In the genomic region with DNA sequence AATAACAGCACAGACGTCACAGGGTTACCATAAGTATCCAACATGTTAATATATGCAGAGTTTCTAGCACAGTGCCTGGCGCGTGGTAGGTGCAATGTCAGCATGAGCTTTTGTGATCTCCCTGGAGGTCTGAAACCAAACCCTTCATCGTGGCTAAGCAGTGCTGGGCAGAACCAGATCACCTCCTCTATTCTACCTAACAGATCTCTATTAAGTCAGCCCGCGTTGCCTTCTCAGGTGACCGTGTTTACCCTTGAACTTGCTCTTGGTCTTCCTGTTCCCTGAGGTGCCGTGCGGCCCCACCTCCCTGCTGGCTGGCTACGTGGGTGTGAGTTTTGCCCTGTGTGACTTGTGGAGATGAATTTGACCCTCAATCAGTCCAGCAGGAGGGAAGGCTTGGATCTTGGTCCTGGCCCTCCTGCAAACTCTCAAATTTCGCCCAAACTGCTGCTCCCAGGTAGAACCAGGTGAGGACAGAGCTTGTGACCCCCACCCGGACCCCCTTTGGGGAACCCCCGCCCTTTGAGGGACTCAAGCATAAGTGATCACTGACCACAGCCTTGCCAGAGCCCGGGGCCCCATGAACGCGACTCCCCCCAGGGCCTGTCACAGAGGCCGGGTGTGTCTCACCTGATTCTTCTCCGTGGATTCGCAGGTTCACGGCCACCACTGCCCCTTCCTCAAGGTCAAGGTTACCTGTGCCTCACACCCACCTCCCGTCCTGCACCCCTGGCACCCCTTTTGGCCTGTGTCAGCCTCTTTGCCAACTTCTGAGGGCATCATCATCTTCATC, we compare ENCODE assay signal across 1 cellular context.
TF ChIP-seq lines count a peak whose summit lies in the region.

No MANE protein-coding gene starts in this region.

TF ChIP-seq in WTC11, 78 proteins besides CTCF, POLR2A, EP300 and RAD21 (continued from another document):
- TF ChIP-seq, protein P1, sequence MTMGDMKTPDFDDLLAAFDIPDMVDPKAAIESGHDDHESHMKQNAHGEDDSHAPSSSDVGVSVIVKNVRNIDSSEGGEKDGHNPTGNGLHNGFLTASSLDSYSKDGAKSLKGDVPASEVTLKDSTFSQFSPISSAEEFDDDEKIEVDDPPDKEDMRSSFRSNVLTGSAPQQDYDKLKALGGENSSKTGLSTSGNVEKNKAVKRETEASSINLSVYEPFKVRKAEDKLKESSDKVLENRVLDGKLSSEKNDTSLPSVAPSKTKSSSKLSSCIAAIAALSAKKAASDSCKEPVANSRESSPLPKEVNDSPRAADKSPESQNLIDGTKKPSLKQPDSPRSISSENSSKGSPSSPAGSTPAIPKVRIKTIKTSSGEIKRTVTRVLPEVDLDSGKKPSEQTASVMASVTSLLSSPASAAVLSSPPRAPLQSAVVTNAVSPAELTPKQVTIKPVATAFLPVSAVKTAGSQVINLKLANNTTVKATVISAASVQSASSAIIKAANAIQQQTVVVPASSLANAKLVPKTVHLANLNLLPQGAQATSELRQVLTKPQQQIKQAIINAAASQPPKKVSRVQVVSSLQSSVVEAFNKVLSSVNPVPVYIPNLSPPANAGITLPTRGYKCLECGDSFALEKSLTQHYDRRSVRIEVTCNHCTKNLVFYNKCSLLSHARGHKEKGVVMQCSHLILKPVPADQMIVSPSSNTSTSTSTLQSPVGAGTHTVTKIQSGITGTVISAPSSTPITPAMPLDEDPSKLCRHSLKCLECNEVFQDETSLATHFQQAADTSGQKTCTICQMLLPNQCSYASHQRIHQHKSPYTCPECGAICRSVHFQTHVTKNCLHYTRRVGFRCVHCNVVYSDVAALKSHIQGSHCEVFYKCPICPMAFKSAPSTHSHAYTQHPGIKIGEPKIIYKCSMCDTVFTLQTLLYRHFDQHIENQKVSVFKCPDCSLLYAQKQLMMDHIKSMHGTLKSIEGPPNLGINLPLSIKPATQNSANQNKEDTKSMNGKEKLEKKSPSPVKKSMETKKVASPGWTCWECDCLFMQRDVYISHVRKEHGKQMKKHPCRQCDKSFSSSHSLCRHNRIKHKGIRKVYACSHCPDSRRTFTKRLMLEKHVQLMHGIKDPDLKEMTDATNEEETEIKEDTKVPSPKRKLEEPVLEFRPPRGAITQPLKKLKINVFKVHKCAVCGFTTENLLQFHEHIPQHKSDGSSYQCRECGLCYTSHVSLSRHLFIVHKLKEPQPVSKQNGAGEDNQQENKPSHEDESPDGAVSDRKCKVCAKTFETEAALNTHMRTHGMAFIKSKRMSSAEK (CRISPR knock-in tag; IDR thresholded peaks at IDR 0.05; ENCODE audit: borderline replicate concordance), result no peak
- no peak for TF ChIP-seq ZNF232 (CRISPR knock-in tag; IDR thresholded peaks at IDR 0.05)
- TF ChIP-seq GABPB1 (CRISPR knock-in tag; IDR thresholded peaks at IDR 0.05), result no peak
- TF ChIP-seq, protein P2, sequence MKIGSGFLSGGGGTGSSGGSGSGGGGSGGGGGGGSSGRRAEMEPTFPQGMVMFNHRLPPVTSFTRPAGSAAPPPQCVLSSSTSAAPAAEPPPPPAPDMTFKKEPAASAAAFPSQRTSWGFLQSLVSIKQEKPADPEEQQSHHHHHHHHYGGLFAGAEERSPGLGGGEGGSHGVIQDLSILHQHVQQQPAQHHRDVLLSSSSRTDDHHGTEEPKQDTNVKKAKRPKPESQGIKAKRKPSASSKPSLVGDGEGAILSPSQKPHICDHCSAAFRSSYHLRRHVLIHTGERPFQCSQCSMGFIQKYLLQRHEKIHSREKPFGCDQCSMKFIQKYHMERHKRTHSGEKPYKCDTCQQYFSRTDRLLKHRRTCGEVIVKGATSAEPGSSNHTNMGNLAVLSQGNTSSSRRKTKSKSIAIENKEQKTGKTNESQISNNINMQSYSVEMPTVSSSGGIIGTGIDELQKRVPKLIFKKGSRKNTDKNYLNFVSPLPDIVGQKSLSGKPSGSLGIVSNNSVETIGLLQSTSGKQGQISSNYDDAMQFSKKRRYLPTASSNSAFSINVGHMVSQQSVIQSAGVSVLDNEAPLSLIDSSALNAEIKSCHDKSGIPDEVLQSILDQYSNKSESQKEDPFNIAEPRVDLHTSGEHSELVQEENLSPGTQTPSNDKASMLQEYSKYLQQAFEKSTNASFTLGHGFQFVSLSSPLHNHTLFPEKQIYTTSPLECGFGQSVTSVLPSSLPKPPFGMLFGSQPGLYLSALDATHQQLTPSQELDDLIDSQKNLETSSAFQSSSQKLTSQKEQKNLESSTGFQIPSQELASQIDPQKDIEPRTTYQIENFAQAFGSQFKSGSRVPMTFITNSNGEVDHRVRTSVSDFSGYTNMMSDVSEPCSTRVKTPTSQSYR (CRISPR knock-in tag; IDR thresholded peaks at IDR 0.05), result no peak
- TF ChIP-seq, protein P3, sequence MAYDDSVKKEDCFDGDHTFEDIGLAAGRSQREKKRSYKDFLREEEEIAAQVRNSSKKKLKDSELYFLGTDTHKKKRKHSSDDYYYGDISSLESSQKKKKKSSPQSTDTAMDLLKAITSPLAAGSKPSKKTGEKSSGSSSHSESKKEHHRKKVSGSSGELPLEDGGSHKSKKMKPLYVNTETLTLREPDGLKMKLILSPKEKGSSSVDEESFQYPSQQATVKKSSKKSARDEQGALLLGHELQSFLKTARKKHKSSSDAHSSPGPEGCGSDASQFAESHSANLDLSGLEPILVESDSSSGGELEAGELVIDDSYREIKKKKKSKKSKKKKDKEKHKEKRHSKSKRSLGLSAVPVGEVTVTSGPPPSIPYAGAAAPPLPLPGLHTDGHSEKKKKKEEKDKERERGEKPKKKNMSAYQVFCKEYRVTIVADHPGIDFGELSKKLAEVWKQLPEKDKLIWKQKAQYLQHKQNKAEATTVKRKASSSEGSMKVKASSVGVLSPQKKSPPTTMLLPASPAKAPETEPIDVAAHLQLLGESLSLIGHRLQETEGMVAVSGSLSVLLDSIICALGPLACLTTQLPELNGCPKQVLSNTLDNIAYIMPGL (CRISPR knock-in tag; IDR thresholded peaks at IDR 0.05), result no peak
- TF ChIP-seq ETV6 (CRISPR knock-in tag; IDR thresholded peaks at IDR 0.05), result no peak
- TF ChIP-seq GRHL2 (CRISPR knock-in tag; IDR thresholded peaks at IDR 0.05; ENCODE audit: insufficient replicate concordance, severe bottlenecking), result no peak
- TF ChIP-seq CREM (CRISPR knock-in tag; IDR thresholded peaks at IDR 0.05), result no peak
- no peak for TF ChIP-seq NFE2L1 (CRISPR knock-in tag; IDR thresholded peaks at IDR 0.05)
- TF ChIP-seq, protein P4, sequence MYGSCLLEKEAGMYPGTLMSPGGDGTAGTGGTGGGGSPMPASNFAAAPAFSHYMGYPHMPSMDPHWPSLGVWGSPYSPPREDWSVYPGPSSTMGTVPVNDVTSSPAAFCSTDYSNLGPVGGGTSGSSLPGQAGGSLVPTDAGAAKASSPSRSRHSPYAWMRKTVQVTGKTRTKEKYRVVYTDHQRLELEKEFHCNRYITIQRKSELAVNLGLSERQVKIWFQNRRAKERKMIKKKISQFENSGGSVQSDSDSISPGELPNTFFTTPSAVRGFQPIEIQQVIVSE (CRISPR knock-in tag; IDR thresholded peaks at IDR 0.05; ENCODE audit: borderline replicate concordance), result no peak
- TF ChIP-seq RORB (CRISPR knock-in tag; IDR thresholded peaks at IDR 0.05), result no peak
- TF ChIP-seq MYBL2 (CRISPR knock-in tag; IDR thresholded peaks at IDR 0.05), result no peak
- no peak for TF ChIP-seq ZNF396 (CRISPR knock-in tag; IDR thresholded peaks at IDR 0.05; ENCODE audit: borderline replicate concordance)
- TF ChIP-seq ZBTB21 (CRISPR knock-in tag; IDR thresholded peaks at IDR 0.05; ENCODE audit: borderline replicate concordance), result no peak
- TF ChIP-seq, protein P5, sequence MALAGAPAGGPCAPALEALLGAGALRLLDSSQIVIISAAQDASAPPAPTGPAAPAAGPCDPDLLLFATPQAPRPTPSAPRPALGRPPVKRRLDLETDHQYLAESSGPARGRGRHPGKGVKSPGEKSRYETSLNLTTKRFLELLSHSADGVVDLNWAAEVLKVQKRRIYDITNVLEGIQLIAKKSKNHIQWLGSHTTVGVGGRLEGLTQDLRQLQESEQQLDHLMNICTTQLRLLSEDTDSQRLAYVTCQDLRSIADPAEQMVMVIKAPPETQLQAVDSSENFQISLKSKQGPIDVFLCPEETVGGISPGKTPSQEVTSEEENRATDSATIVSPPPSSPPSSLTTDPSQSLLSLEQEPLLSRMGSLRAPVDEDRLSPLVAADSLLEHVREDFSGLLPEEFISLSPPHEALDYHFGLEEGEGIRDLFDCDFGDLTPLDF (CRISPR knock-in tag; IDR thresholded peaks at IDR 0.05), result no peak
